ENCODE assay signal across 20 cellular contexts in genomic region chr6:162705736-162706135, GRCh38. TPM values are rescaled to one million over a fixed set of nuclear protein-coding genes. Genes with fewer than 3 reads are reported as not detected.
DNase-seq lines count a peak whose midpoint lies in the region; ATAC-seq and TF ChIP-seq lines count a peak whose summit lies in the region.
"Had no signal": no experiment of that assay in that cellular context is flagged by ENCODE, and none has a peak within 500 bp of the region (broad histone marks: within the 10 kb centered on the region; RNA-seq: fewer than 3 reads in every experiment).

No MANE protein-coding gene starts in this region.

- H3K36me3 ChIP-seq in heart left ventricle = no peaks in the 10 kb centered on the region
- H3K36me3 ChIP-seq: upper lobe of right lung had no signal

- intact Hi-C loops in heart left ventricle (cut with DNase I) = loop anchor here in 2 of 10 donors (2.0 to 5.0 kb wide), 2 partner anchors 21 to 33 kb away; partner anchors contain the start of genes PACRG (in 1 of the 2) and PRKN (in 1 of the 2)
- intact Hi-C loops in cardiac septum (cut with DNase I) = no loop called here

- no peak for TF ChIP-seq CTCF in heart left ventricle (IDR thresholded peaks at IDR 0.05)

- H3K27me3 ChIP-seq in heart left ventricle = no peaks in the 10 kb centered on the region
- H3K27me3 ChIP-seq: upper lobe of right lung had no signal

- ATAC-seq in heart left ventricle (peak in 1 of 4 donors; percentile 12), left lobe of liver (peak; percentile 40), GM18868 (IDR thresholded peaks at IDR 0.05; ENCODE audit: unreplicated experiment) (no peak), HG02763 (IDR thresholded peaks at IDR 0.05; ENCODE audit: unreplicated experiment) (no peak), HG03439 (IDR thresholded peaks at IDR 0.05; ENCODE audit: unreplicated experiment) (no peak)
- ATAC-seq: activated CD4-positive, alpha-beta T cell treated with anti-CD3 and anti-CD28 coated beads for 36 hours; activated T-cell treated with anti-CD3 and anti-CD28 coated beads, Interleukin-2, amount 50 U/mL, for 72 hours had no signal

- H3K9me3 ChIP-seq in heart left ventricle = no peaks in the 10 kb centered on the region
- H3K9me3 ChIP-seq: upper lobe of right lung had no signal

- no peak for TF ChIP-seq POLR2A in heart left ventricle (IDR thresholded peaks at IDR 0.05)

- no peak for DNase-seq in heart left ventricle
- DNase-seq in cardiac septum (ENCODE audit: low spot score) = no peak
- peak; percentile 84 for DNase-seq in NCI-H748 (lab: John Stamatoyannopoulos, UW; ENCODE audit: unreplicated experiment)
- DNase-seq in left lobe of liver (ENCODE audit: low spot score) = no peak
- no peak for DNase-seq in NCI-H1694 treated with DMSO at 0.1 percent for 48 hours (lab: John Stamatoyannopoulos, UW)
- DNase-seq: activated CD4-positive, alpha-beta T cell treated with anti-CD3 and anti-CD28 coated beads for 36 hours; activated naive CD4-positive, alpha-beta T cell treated with anti-CD3 and anti-CD28 coated beads, Interleukin-2, amount 50 U/mL, for 16 hours; activated T-cell treated with anti-CD3 and anti-CD28 coated beads, Interleukin-2, amount 50 U/mL, for 72 hours; glutamatergic neuron; NCI-H1048; NCI-H524 treated with DMSO at 0.1 percent for 48 hours; T-helper 2 cell; upper lobe of right lung had no signal

- peak overlapping the region in 7 of 12 donors; percentile 9 to 43 (median 28) for H3K4me3 ChIP-seq in heart left ventricle
- H3K4me3 ChIP-seq: SK-N-MC, smooth muscle cell had no signal

- 35 to 66% (median 45%) methylated on average over 4 of the region's 4 CpGs for WGBS in heart left ventricle, 4 donors

- H3K27ac ChIP-seq in heart left ventricle = peak overlapping the region; percentile 62 to 86 (median 76)
- H3K27ac ChIP-seq: SK-N-MC had no signal

- H3K4me1 ChIP-seq in heart left ventricle = peaks cover 4 to 29% (median 19%) of the 10 kb centered on the region in 12 donors

RNA-seq across cellular contexts. Expression of gene PRKN, which starts 21.8 kb away (rescaled TPM):
- 10 to 100 TPM; 19.1 to 32.5 (median 22.5) TPM for total RNA-seq in heart left ventricle
- polyA plus RNA-seq in heart left ventricle = 1 to 10 TPM; 3.4 to 6.7 TPM
- 23.2 TPM for total RNA-seq in cardiac septum
- 1.2 TPM for total RNA-seq in left lobe of liver
- total RNA-seq: activated CD8-positive, alpha-beta memory T cell treated with anti-CD3 and anti-CD28 coated beads for 36 hours had no signal

RNA-seq across cellular contexts. Expression of gene PACRG, which starts 22.0 kb away (rescaled TPM):
- 10 to 100 TPM in 7 of 9 donors, 1 to 10 TPM in 2; 3.2 to 83.3 (median 11.9) TPM for total RNA-seq in heart left ventricle
- polyA plus RNA-seq in heart left ventricle = 1 to 10 TPM; 2.0 to 9.0 TPM
- 14.1 TPM for total RNA-seq in cardiac septum
- 1.8 TPM for total RNA-seq in left lobe of liver
- total RNA-seq: activated CD4-positive, alpha-beta T cell treated with anti-CD3 and anti-CD28 coated beads for 36 hours; activated CD8-positive, alpha-beta memory T cell treated with anti-CD3 and anti-CD28 coated beads for 36 hours; activated T-cell treated with anti-CD3 and anti-CD28 coated beads, Interleukin-2, amount 50 U/mL, for 72 hours; smooth muscle cell had no signal
- polyA plus RNA-seq: CD14-positive monocyte, smooth muscle cell had no signal
